Comparison of ENCODE assay signal across 12 cellular contexts in the genomic region with DNA sequence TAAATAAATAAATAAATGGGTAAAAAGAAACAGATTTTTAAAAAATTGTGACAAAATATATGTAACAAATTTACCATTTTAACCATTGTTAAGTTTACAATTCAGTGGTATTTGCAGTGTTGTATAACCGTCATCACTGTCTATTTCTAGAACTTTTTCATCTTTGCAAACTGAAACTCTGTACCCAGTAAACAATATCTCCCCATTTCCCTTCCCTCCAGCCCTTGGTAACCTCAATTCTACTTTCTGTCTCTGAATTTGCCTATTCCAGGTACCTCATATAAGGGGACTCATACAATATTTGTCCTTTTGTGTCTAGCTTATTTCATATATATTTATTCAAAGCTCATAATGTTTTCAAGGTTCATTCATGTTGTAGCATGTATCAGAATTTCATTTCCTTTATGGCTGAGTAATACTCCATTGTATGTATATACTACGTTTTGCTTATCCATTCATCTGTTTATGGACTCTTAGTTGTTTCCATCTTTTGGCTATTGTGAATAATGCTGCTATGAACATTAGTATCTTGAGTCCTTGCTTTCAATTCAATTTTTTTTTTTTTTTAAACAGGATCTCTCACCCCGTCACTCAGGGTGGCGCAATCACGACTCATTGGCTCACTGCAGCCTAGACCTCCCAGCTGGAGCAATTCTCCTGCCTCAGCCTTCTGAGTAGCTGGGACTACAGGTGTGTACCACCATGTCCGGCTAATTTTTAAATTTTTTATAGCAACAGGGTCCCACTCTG. TPM values are rescaled to one million over a fixed set of nuclear protein-coding genes. Genes with fewer than 3 reads are reported as not detected.
A peak's percentile ranks its signal among the peaks of the same experiment; 100 is the strongest.
DNase-seq lines count a peak whose midpoint lies in the region; ATAC-seq and TF ChIP-seq lines count a peak whose summit lies in the region.
"Had no signal": no experiment of that assay in that cellular context is flagged by ENCODE, and none has a peak within 500 bp of the region (broad histone marks: within the 10 kb centered on the region; RNA-seq: fewer than 3 reads in every experiment).

No MANE protein-coding gene starts in this region.

- WGBS in GM23248 (ENCODE audit: low coverage in 1 of 2, low lambda C conversion rate in 2 of 2, missing lambda C conversion rate in 2 of 2), 2 experiments, result 50 to 52% methylated on average over 6 of the region's 6 CpGs
- WGBS in gastroesophageal sphincter (ENCODE audit: low coverage in 1 of 2), 2 donors, result 80 to 94% methylated on average over 2 to 6 of the region's 6 CpGs
- WGBS in thyroid gland, 2 donors, result 86 to 97% methylated on average over 6 of the region's 6 CpGs

- DNase-seq in AG10803 (ENCODE audit: low read depth), result peak; percentile 82
- peak; percentile 77 for DNase-seq in GM23248
- no peak for DNase-seq in RWPE1 (ENCODE audit: low spot score)
- no peak for DNase-seq in WERI-Rb-1
- no peak for DNase-seq in thyroid gland
- no peak for DNase-seq in activated T-cell treated with anti-CD3 and anti-CD28 coated beads for 4 hours
- DNase-seq: cortex of kidney, NCI-H82, small intestine had no signal

- no peak overlapping the region for H3K9ac ChIP-seq in GM23248

- CTCF ChIA-PET in RWPE1 (lab: Yijun Ruan, JAX), result interaction anchor here (0.7 kb wide), 1 partner anchor 79 kb away, joined by 3 read pairs; no protein-coding TSS in a partner anchor

- peaks cover 81% of the 10 kb centered on the region for H3K79me2 ChIP-seq in GM23248 (ENCODE audit: insufficient read depth)

- TF ChIP-seq CTCF in AG10803 (conservative IDR thresholded peaks at IDR 0.05; ENCODE audit: low read length) (no peak), RWPE1 (conservative IDR thresholded peaks at IDR 0.05; ENCODE audit: low read depth) (no peak), gastroesophageal sphincter (IDR thresholded peaks at IDR 0.05) (no peak), WERI-Rb-1 (IDR thresholded peaks at IDR 0.05; ENCODE audit: low read depth, low read length) (no peak), thyroid gland (IDR thresholded peaks at IDR 0.05) (no peak)

- ATAC-seq in gastroesophageal sphincter (no peak), HG02852 (IDR thresholded peaks at IDR 0.05; ENCODE audit: unreplicated experiment) (no peak)
- ATAC-seq: activated T-helper 17 cell treated with anti-CD3 and anti-CD28 coated beads, Interleukin-2, amount 50 U/mL, for 72 hours had no signal

- H3K4me1 ChIP-seq in GM23248 (ENCODE audit: insufficient read depth) (peaks cover 66% of the 10 kb centered on the region), gastroesophageal sphincter (peaks cover 9 to 65% (median 29%) of the 10 kb centered on the region in 3 donors), thyroid gland (peaks cover 2 to 20% of the 10 kb centered on the region in 2 donors)

- H2AFZ ChIP-seq in GM23248, result no peak overlapping the region

- no peaks in the 10 kb centered on the region for H3K9me3 ChIP-seq in GM23248 (ENCODE audit: low read depth)
- no peaks in the 10 kb centered on the region for H3K9me3 ChIP-seq in gastroesophageal sphincter
- no peaks in the 10 kb centered on the region for H3K9me3 ChIP-seq in WERI-Rb-1 (ENCODE audit: severe bottlenecking)
- H3K9me3 ChIP-seq in thyroid gland, result no peaks in the 10 kb centered on the region

- H4K20me1 ChIP-seq in GM23248 (ENCODE audit: insufficient read depth), result no peaks in the 10 kb centered on the region

- POLR2A ChIA-PET in RWPE1 (lab: Yijun Ruan, JAX; ENCODE audit: low non-redundant PET), result no interaction called here

- no peak overlapping the region for H3K4me3 ChIP-seq in AG10803 (ENCODE audit: low read length)
- H3K4me3 ChIP-seq in GM23248, result no peak overlapping the region
- H3K4me3 ChIP-seq in gastroesophageal sphincter, result no peak overlapping the region
- no peak overlapping the region for H3K4me3 ChIP-seq in WERI-Rb-1 (ENCODE audit: low read depth, low read length)
- no peak overlapping the region for H3K4me3 ChIP-seq in thyroid gland (replicated peaks in 1 of 3)

- in situ Hi-C loops in GM23248 (cut with MboI), result no loop called here

- H3F3A ChIP-seq in GM23248 (ENCODE audit: insufficient read depth), result peaks cover 56% of the 10 kb centered on the region

- peak overlapping the region; percentile 44 for H3K4me2 ChIP-seq in GM23248 (ENCODE audit: unreplicated experiment)

- TF ChIP-seq EP300 in gastroesophageal sphincter (IDR thresholded peaks at IDR 0.05), result no peak

- TF ChIP-seq POLR2A in gastroesophageal sphincter (IDR thresholded peaks at IDR 0.05) (no peak), thyroid gland (IDR thresholded peaks at IDR 0.05) (no peak)

- no peaks in the 10 kb centered on the region for H3K27me3 ChIP-seq in GM23248 (replicated peaks; ENCODE audit: insufficient read depth)
- no peaks in the 10 kb centered on the region for H3K27me3 ChIP-seq in gastroesophageal sphincter
- H3K27me3 ChIP-seq in WERI-Rb-1 (ENCODE audit: insufficient read depth, low read depth, severe bottlenecking), result no peaks in the 10 kb centered on the region
- no peaks in the 10 kb centered on the region for H3K27me3 ChIP-seq in thyroid gland

- intact Hi-C loops in thyroid gland (cut with DNase I), result no loop called here

- peak overlapping the region; percentile 93 for H3K27ac ChIP-seq in GM23248
- H3K27ac ChIP-seq in RWPE1, result peak overlapping the region; percentile 32
- H3K27ac ChIP-seq in gastroesophageal sphincter, result peak overlapping the region in 3 of 4 donors; percentile 73 to 83 (median 82)
- H3K27ac ChIP-seq in WERI-Rb-1, result no peak overlapping the region
- no peak overlapping the region for H3K27ac ChIP-seq in thyroid gland

- H3K9me2 ChIP-seq in GM23248 (ENCODE audit: insufficient read depth), result no peaks in the 10 kb centered on the region

- H3K36me3 ChIP-seq in GM23248 (ENCODE audit: low read depth) (peaks cover 15% of the 10 kb centered on the region; the same call in 1 of the 2 replicates), gastroesophageal sphincter (peaks cover 0 to 37% of the 10 kb centered on the region in 2 donors), WERI-Rb-1 (peaks cover 29% of the 10 kb centered on the region), thyroid gland (peaks cover 6% of the 10 kb centered on the region in 2 donors)

RNA-seq across cellular contexts. Expression of gene MANBAL, which starts 8.9 kb away (rescaled TPM):
- total RNA-seq in GM23248 (2014; rRNA removed; shearing (Covaris generic)), result 23.6 and 24.8 TPM in 2 replicates
- polyA plus RNA-seq in GM23248 (2016; fragmentation: Nextera tagmentation; extraction: Ambion mirVana), result 96.3 and 105 TPM in 2 replicates
- 10 to 100 TPM; 28.2 to 53.0 (median 44.6) TPM for total RNA-seq in gastroesophageal sphincter
- total RNA-seq in thyroid gland, result 10 to 100 TPM; 16.2 to 53.3 (median 37.5) TPM

RNA-seq across cellular contexts. Expression of gene GHRH, which starts 36.8 kb away (rescaled TPM):
- total RNA-seq in GM23248 (2014; rRNA removed; shearing (Covaris generic)), result not detected in 2 replicates
- polyA plus RNA-seq in GM23248 (2016; fragmentation: Nextera tagmentation; extraction: Ambion mirVana), result not detected in 2 replicates
- total RNA-seq in gastroesophageal sphincter (not detected), thyroid gland (not detected)
- total RNA-seq: activated T-helper 17 cell treated with anti-CD3 and anti-CD28 coated beads, Interleukin-2, amount 50 U/mL, for 72 hours had no signal
- polyA plus RNA-seq: small intestine had no signal

RNA-seq across cellular contexts. Expression of gene SRC, which starts 47.6 kb away (rescaled TPM):
- total RNA-seq in GM23248 (2014; rRNA removed; shearing (Covaris generic)), result 28.6 and 29.8 TPM in 2 replicates
- 13.9 and 17.0 TPM in 2 replicates for polyA plus RNA-seq in GM23248 (2016; fragmentation: Nextera tagmentation; extraction: Ambion mirVana)
- 10 to 100 TPM; 30.6 to 54.7 (median 45.0) TPM for total RNA-seq in gastroesophageal sphincter
- 10 to 100 TPM; 17.1 to 23.7 (median 17.8) TPM for total RNA-seq in thyroid gland

Comparison
In these comparisons a context has a peak if more than half of its experiments do, and no peak if none do; other contexts are left out.
1. DNase-seq: peak in AG10803 (single experiment) and GM23248 (single experiment); none in RWPE1 (single experiment), WERI-Rb-1 (single experiment), thyroid gland (0 of 2) and activated T-cell treated with anti-CD3 and anti-CD28 coated beads for 4 hours (single experiment).
2. H3K27ac ChIP-seq: peak in GM23248 (single experiment), RWPE1 (single experiment) and gastroesophageal sphincter (3 of 4); none in WERI-Rb-1 (single experiment) and thyroid gland (0 of 3).